1 cellular context compared by ENCODE assay signal in the genomic region with DNA sequence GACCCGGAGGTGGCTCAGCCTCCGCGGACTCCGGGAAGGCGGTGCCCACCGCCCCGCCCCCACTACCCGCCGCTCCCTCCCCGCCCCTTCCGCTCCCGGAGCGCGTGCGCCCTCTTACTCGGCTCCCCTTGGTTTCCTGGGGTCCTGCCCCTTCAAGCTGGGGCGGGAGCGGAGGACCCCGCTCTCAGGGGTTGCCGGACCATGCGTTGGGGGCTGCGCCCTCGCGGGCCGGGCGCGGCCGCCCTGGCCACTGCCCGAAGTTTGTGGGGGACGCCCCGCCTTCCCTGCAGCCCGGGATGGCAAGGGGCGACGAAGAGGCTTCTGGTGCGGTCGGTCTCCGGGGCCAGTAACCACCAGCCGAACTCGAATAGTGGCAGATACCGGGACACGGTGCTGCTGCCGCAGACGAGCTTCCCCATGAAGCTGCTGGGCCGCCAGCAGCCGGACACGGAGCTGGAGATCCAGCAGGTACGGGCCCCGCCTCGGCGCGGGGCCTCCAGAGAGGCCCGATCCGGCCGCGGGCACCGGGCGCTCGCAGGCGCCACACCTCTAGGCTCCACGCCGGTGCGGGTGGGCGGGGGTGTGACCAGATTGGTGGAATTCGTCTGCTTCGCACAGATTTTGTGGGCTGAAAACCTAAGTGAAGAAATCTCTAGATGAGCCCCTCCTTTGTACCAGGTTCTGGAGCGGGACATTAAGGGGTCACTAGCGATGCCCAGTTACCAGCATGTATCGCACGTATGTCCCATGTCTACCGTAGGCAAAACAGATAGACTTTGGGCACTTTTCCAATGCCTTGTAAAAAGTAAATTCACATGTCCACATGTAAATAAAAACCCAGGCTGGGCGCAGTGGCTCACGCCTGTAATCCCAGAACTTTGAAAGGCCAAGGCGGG.
TF ChIP-seq lines count a peak whose summit lies in the region.

TSS of gene IARS2 (plus strand) at position 117 of the 896 bp plus-strand sequence. CDS start at position 202, 85 bp downstream.

TF ChIP-seq in K562, 482 proteins besides CTCF, POLR2A, EP300 and RAD21 (continued from another document and continues in another):
- TF ChIP-seq, protein P1, sequence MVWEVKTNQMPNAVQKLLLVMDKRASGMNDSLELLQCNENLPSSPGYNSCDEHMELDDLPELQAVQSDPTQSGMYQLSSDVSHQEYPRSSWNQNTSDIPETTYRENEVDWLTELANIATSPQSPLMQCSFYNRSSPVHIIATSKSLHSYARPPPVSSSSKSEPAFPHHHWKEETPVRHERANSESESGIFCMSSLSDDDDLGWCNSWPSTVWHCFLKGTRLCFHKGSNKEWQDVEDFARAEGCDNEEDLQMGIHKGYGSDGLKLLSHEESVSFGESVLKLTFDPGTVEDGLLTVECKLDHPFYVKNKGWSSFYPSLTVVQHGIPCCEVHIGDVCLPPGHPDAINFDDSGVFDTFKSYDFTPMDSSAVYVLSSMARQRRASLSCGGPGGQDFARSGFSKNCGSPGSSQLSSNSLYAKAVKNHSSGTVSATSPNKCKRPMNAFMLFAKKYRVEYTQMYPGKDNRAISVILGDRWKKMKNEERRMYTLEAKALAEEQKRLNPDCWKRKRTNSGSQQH (CRISPR knock-in tag; IDR thresholded peaks at IDR 0.05): no peak
- TF ChIP-seq NFIC (IDR thresholded peaks at IDR 0.05) (peak; percentile 28), ZNF224 (CRISPR knock-in tag; IDR thresholded peaks at IDR 0.05) (peak; percentile 53; the same call in 1 of the 2 replicates), E2F1 (CRISPR knock-in tag; IDR thresholded peaks at IDR 0.05) (no peak; the same call in 1 of the 2 replicates), SAFB (IDR thresholded peaks at IDR 0.05; ENCODE audit: borderline replicate concordance, low read depth, low read length) (0 out of 2 replicates have a peak, but pooled peaks have one; percentile 18), POLR2H (tag; IDR thresholded peaks at IDR 0.05; ENCODE audit: low read depth) (no peak), MGA (IDR thresholded peaks at IDR 0.05) (0 out of 2 replicates have a peak, but pooled peaks have one; percentile 17), ZKSCAN3 (CRISPR knock-in tag; IDR thresholded peaks at IDR 0.05) (no peak), MXI1 (IDR thresholded peaks at IDR 0.05; ENCODE audit: low read depth, low read length) (peak; percentile 23; the same call in 1 of the 2 replicates), FIP1L1 (IDR thresholded peaks at IDR 0.05; ENCODE audit: low read depth, low read length, poor library complexity, severe bottlenecking) (no peak), NELFE (IDR thresholded peaks at IDR 0.05; ENCODE audit: insufficient read depth, insufficient read length) (no peak), ZKSCAN1 (IDR thresholded peaks at IDR 0.05; ENCODE audit: low read depth, low read length) (no peak), ZNF586 (CRISPR knock-in tag; conservative IDR thresholded peaks at IDR 0.05) (no peak), ZNF143 (CRISPR knock-in tag; IDR thresholded peaks at IDR 0.05) (no peak), HMBOX1 (IDR thresholded peaks at IDR 0.05) (no peak), ARID1B (IDR thresholded peaks at IDR 0.05) (no peak), KAT8 (IDR thresholded peaks at IDR 0.05; ENCODE audit: low read depth) (no peak), ESRRB (CRISPR knock-in tag; IDR thresholded peaks at IDR 0.05; ENCODE audit: borderline replicate concordance) (no peak), SPI1 (IDR thresholded peaks at IDR 0.05; ENCODE audit: borderline replicate concordance, low read depth, low read length) (0 out of 2 replicates have a peak, but pooled peaks have one; percentile 8), EGR1 (conservative IDR thresholded peaks at IDR 0.05) (peak; percentile 39), RBM34 (IDR thresholded peaks at IDR 0.05; ENCODE audit: borderline replicate concordance, insufficient read depth, low read length) (no peak), BRF1 (IDR thresholded peaks at IDR 0.05; ENCODE audit: borderline replicate concordance, extremely low read depth, insufficient read length) (no peak), PPARD (CRISPR knock-in tag; IDR thresholded peaks at IDR 0.05) (no peak), XRCC3 (IDR thresholded peaks at IDR 0.05) (no peak), ZNF12 (CRISPR knock-in tag; IDR thresholded peaks at IDR 0.05) (peak; percentile 80; the same call in 1 of the 2 replicates), ZNF79 (CRISPR knock-in tag; IDR thresholded peaks at IDR 0.05; ENCODE audit: low read depth) (no peak), TRIM28 (IDR thresholded peaks at IDR 0.05) (0 out of 2 replicates have a peak, but pooled peaks have one; percentile 50), ZBTB33 (CRISPR knock-in tag; IDR thresholded peaks at IDR 0.05) (peak; percentile 61), KLF10 (CRISPR knock-in tag; IDR thresholded peaks at IDR 0.05) (no peak), ZHX1 (conservative IDR thresholded peaks at IDR 0.05; ENCODE audit: low read length) (no peak), KAT7 (CRISPR knock-in tag; IDR thresholded peaks at IDR 0.05; ENCODE audit: borderline replicate concordance) (peak; percentile 86; the same call in 1 of the 2 replicates), EWSR1 (IDR thresholded peaks at IDR 0.05; ENCODE audit: borderline replicate concordance, low read depth, partially characterized antibody) (no peak), MCM7 (IDR thresholded peaks at IDR 0.05) (no peak), ZNF146 (CRISPR knock-in tag; IDR thresholded peaks at IDR 0.05; ENCODE audit: unreplicated experiment) (no peak)
